In the genomic region with DNA sequence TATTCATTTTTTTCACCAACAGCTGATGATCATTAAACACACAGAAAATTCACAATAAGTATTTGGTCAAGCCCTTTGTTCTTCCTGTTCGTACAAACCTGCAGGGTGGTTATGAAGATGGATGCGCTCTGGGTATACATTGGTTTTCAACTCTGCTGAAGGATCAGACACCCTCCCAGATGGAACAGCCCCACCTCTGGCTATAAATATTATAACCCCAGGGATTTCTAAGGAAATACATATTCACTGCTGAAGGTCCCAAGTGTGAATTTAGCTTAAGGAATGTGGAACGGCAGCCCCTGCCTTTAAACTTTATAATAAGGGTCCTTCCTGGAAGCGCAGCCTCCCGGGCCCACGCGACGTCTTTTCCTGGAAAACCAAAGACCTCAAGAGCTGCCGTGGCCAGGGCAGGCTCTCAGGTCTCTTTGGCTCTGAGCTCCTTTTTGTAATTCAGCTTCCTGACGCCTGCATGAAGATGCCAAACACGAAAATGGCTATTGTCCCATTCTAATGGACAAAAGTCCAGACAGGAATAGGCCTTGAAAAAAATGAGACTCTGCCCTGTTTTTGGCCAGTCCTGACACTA, we compare ENCODE assay signal across 1 cellular context.
TF ChIP-seq lines count a peak whose summit lies in the region.

No MANE protein-coding gene starts in this region.

TF ChIP-seq in GM23338, 12 proteins besides CTCF, POLR2A, EP300 and RAD21:
- TF ChIP-seq, protein P1, sequence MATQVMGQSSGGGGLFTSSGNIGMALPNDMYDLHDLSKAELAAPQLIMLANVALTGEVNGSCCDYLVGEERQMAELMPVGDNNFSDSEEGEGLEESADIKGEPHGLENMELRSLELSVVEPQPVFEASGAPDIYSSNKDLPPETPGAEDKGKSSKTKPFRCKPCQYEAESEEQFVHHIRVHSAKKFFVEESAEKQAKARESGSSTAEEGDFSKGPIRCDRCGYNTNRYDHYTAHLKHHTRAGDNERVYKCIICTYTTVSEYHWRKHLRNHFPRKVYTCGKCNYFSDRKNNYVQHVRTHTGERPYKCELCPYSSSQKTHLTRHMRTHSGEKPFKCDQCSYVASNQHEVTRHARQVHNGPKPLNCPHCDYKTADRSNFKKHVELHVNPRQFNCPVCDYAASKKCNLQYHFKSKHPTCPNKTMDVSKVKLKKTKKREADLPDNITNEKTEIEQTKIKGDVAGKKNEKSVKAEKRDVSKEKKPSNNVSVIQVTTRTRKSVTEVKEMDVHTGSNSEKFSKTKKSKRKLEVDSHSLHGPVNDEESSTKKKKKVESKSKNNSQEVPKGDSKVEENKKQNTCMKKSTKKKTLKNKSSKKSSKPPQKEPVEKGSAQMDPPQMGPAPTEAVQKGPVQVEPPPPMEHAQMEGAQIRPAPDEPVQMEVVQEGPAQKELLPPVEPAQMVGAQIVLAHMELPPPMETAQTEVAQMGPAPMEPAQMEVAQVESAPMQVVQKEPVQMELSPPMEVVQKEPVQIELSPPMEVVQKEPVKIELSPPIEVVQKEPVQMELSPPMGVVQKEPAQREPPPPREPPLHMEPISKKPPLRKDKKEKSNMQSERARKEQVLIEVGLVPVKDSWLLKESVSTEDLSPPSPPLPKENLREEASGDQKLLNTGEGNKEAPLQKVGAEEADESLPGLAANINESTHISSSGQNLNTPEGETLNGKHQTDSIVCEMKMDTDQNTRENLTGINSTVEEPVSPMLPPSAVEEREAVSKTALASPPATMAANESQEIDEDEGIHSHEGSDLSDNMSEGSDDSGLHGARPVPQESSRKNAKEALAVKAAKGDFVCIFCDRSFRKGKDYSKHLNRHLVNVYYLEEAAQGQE (IDR thresholded peaks at IDR 0.05; ENCODE audit: unreplicated experiment), result no peak
- TF ChIP-seq POLR2AphosphoS5 (IDR thresholded peaks at IDR 0.05; ENCODE audit: low read depth) (no peak), JUNB (IDR thresholded peaks at IDR 0.05; ENCODE audit: unreplicated experiment) (no peak), EZH2phosphoT487 (IDR thresholded peaks at IDR 0.05; ENCODE audit: unreplicated experiment) (no peak), EZH2 (IDR thresholded peaks at IDR 0.05; ENCODE audit: low read depth, unreplicated experiment) (no peak)
- TF ChIP-seq, protein P2, sequence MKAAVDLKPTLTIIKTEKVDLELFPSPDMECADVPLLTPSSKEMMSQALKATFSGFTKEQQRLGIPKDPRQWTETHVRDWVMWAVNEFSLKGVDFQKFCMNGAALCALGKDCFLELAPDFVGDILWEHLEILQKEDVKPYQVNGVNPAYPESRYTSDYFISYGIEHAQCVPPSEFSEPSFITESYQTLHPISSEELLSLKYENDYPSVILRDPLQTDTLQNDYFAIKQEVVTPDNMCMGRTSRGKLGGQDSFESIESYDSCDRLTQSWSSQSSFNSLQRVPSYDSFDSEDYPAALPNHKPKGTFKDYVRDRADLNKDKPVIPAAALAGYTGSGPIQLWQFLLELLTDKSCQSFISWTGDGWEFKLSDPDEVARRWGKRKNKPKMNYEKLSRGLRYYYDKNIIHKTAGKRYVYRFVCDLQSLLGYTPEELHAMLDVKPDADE (IDR thresholded peaks at IDR 0.05), result no peak
